Comparison of ENCODE assay signal across 8 cellular contexts in the genomic region with DNA sequence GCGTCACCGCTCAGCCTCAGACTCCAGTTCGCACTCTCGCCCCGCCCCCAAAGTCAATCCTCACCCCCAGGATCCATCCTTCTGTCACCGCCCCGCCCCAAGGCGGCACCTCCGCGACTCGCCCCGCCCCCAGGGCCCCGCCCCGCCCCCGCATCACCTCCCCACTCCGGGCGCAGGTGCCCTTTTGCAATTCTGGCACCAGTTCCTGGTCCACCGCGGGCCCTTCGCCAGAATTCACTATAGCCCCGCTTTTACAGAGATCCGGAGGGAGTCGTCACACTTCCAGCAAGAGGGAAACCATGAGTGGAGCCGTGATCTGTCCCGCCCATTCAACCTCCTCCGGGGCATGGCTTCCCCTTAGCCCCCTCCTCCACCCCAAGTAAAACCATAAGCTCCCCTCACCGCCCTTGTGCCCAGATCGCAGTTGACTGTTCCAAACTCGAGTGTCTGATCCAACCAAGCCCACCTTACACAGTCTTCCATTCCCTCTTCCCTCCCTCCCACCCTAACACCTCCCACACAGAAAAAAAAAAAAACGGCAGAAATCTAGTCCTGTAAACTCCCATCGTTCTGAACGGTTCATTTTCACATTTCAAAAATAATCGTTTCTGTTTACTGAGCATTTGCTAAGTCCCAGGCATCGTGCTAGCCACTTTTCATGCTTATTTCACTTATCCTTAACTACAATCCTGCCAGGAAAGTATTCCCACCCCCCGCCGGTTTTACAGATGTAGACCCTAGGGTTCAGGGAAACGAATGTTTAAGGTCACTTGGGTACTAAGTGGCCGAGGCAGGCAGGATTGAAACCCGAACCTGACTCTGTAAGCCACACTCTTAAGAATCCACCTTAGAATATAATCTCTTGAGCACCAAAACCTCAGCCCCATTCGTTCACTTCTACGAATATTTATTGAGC. TPM values are rescaled to one million over a fixed set of nuclear protein-coding genes. Genes with fewer than 3 reads are reported as not detected.
DNase-seq lines count a peak whose midpoint lies in the region; ATAC-seq lines count a peak whose summit lies in the region.

No MANE protein-coding gene starts in this region.

- WGBS in ectodermal cell, 2 experiments = 2% methylated on average over 40 to 41 of the region's 41 CpGs
- WGBS in mesodermal cell (ENCODE audit: insufficient coverage in 2 of 2), 2 experiments = 3% methylated on average over 25 to 29 of the region's 41 CpGs
- 5% methylated on average over 41 of the region's 41 CpGs for WGBS in thymus

- H3K9me3 ChIP-seq in ectodermal cell (ENCODE audit: control insufficient read depth, low read length) (no peaks in the 10 kb centered on the region), mesodermal cell (ENCODE audit: control insufficient read depth, low read length) (no peaks in the 10 kb centered on the region), thymus (ENCODE audit: control insufficient read depth) (no peaks in the 10 kb centered on the region)

- H3K27ac ChIP-seq in ectodermal cell (ENCODE audit: insufficient read depth, low read depth, low read length, poor library complexity, severe bottlenecking) = no peak overlapping the region
- peak overlapping the region; percentile 82 for H3K27ac ChIP-seq in mesodermal cell (ENCODE audit: low read depth, low read length, severe bottlenecking)
- peak overlapping the region; percentile 96 for H3K27ac ChIP-seq in thymus (ENCODE audit: low read depth)

- peak; percentile 99 for DNase-seq in CD1c-positive myeloid dendritic cell (ENCODE audit: extremely low spot score)
- DNase-seq in SKM-1 treated with dmso at 0.1 percent for 144 hours (lab: John Stamatoyannopoulos, UW; ENCODE audit: unreplicated experiment) = peak; percentile 38
- no peak for DNase-seq in AG08395 (ENCODE audit: low spot score)

- H3K36me3 ChIP-seq in ectodermal cell (ENCODE audit: control insufficient read depth, insufficient read depth, low read length) (no peaks in the 10 kb centered on the region), mesodermal cell (ENCODE audit: control insufficient read depth, insufficient read depth, low read length) (peaks cover 7% of the 10 kb centered on the region), thymus (ENCODE audit: control insufficient read depth, insufficient read depth) (no peaks in the 10 kb centered on the region)

- H3K4me3 ChIP-seq in ectodermal cell (ENCODE audit: insufficient read depth, low read depth, low read length) (peak overlapping the region; percentile 52), mesodermal cell (ENCODE audit: extremely low read depth, insufficient read depth, low read length, poor library complexity, severe bottlenecking) (peak overlapping the region; percentile 72), thymus (ENCODE audit: low read length) (peak overlapping the region; percentile 83)

- ATAC-seq in GM19025 (IDR thresholded peaks at IDR 0.05; ENCODE audit: low read depth, unreplicated experiment) (peak; percentile 27), HG03432 (IDR thresholded peaks at IDR 0.05; ENCODE audit: unreplicated experiment) (peak; percentile 42)

- H3K27me3 ChIP-seq in ectodermal cell (ENCODE audit: control insufficient read depth, insufficient read depth, low read length, poor library complexity, severe bottlenecking) = no peaks in the 10 kb centered on the region
- no peaks in the 10 kb centered on the region for H3K27me3 ChIP-seq in thymus (ENCODE audit: control insufficient read depth, insufficient read depth)

- H3K4me1 ChIP-seq in ectodermal cell (ENCODE audit: control insufficient read depth, insufficient read depth, low read length) (peaks cover 16% of the 10 kb centered on the region), mesodermal cell (ENCODE audit: control insufficient read depth, insufficient read depth, low read length, poor library complexity, severe bottlenecking) (peaks cover 13% of the 10 kb centered on the region), thymus (ENCODE audit: control insufficient read depth, insufficient read depth, low read length) (peaks cover 14% of the 10 kb centered on the region)

RNA-seq across cellular contexts. Expression of gene CASP9, which starts 1.3 kb away (rescaled TPM):
- 15.5 TPM for polyA plus RNA-seq in ectodermal cell (2013, experiment 1 of 4)
- polyA plus RNA-seq in ectodermal cell (2013, experiment 2 of 4) = 19.8 TPM
- polyA plus RNA-seq in ectodermal cell (2013, experiment 3 of 4) = 13.4 TPM
- polyA plus RNA-seq in ectodermal cell (2013, experiment 4 of 4) = 16.2 TPM
- polyA plus RNA-seq in mesodermal cell (2013, experiment 1 of 2) = 11.2 TPM
- 9.0 TPM for polyA plus RNA-seq in mesodermal cell (2013, experiment 2 of 2)
- polyA plus RNA-seq in thymus = 27.4 TPM

RNA-seq across cellular contexts. Expression of gene DNAJC16, which starts 1.3 kb away (rescaled TPM):
- 16.9 TPM for polyA plus RNA-seq in ectodermal cell (2013, experiment 1 of 4)
- polyA plus RNA-seq in ectodermal cell (2013, experiment 2 of 4) = 18.6 TPM
- 16.9 TPM for polyA plus RNA-seq in ectodermal cell (2013, experiment 3 of 4)
- polyA plus RNA-seq in ectodermal cell (2013, experiment 4 of 4) = 13.4 TPM
- 9.5 TPM for polyA plus RNA-seq in mesodermal cell (2013, experiment 1 of 2)
- 11.8 TPM for polyA plus RNA-seq in mesodermal cell (2013, experiment 2 of 2)
- 8.4 TPM for polyA plus RNA-seq in thymus

RNA-seq across cellular contexts. Expression of gene CELA2B, which starts 49.4 kb away (rescaled TPM):
- not detected for polyA plus RNA-seq in ectodermal cell (2013, experiment 1 of 4)
- polyA plus RNA-seq in ectodermal cell (2013, experiment 2 of 4) = not detected
- polyA plus RNA-seq in ectodermal cell (2013, experiment 3 of 4) = not detected
- polyA plus RNA-seq in ectodermal cell (2013, experiment 4 of 4) = not detected
- polyA plus RNA-seq in mesodermal cell (2013, experiment 1 of 2) = not detected
- polyA plus RNA-seq in mesodermal cell (2013, experiment 2 of 2) = not detected
- polyA plus RNA-seq in thymus = 0.16 TPM

RNA-seq across cellular contexts. Expression of gene AGMAT, which starts 59.5 kb away (rescaled TPM):
- 0.83 TPM for polyA plus RNA-seq in ectodermal cell (2013, experiment 1 of 4)
- 0.96 TPM for polyA plus RNA-seq in ectodermal cell (2013, experiment 2 of 4)
- 1.1 TPM for polyA plus RNA-seq in ectodermal cell (2013, experiment 3 of 4)
- 1.0 TPM for polyA plus RNA-seq in ectodermal cell (2013, experiment 4 of 4)
- 0.81 TPM for polyA plus RNA-seq in mesodermal cell (2013, experiment 1 of 2)
- 0.66 TPM for polyA plus RNA-seq in mesodermal cell (2013, experiment 2 of 2)
- 4.2 TPM for polyA plus RNA-seq in thymus
